ENCODE assay signal across 22 cellular contexts in genomic region chr5:148911386-148911785, GRCh38.
DNase-seq lines count a peak whose midpoint lies in the region; ATAC-seq, FAIRE-seq and TF ChIP-seq lines count a peak whose summit lies in the region.
"Had no signal": no experiment of that assay in that cellular context is flagged by ENCODE, and none has a peak within 500 bp of the region (broad histone marks: within the 10 kb centered on the region; RNA-seq: fewer than 3 reads in every experiment).

No MANE protein-coding gene starts in this region.

- no peak for FAIRE-seq in keratinocyte (lab: Jason Lieb, UNC)
- FAIRE-seq: GM18507 had no signal

- peak overlapping the region; percentile 54 for H3K4me2 ChIP-seq in keratinocyte (ENCODE audit: control insufficient read depth, extremely low read depth, insufficient read depth, low read depth, low read length)

- H3K27me3 ChIP-seq in breast epithelium (no peaks in the 10 kb centered on the region), keratinocyte (ENCODE audit: control insufficient read depth, extremely low read depth, insufficient read depth, low read length) (no peaks in the 10 kb centered on the region), upper lobe of left lung (no peaks in the 10 kb centered on the region), A673 (replicated peaks; ENCODE audit: insufficient read depth, low read depth, low read length, poor library complexity) (no peaks in the 10 kb centered on the region)
- H3K27me3 ChIP-seq: thyroid gland had no signal

- ATAC-seq in upper lobe of left lung (ENCODE audit: low FRiP score in 2 of 2) (no peak), GM19324 (IDR thresholded peaks at IDR 0.05; ENCODE audit: low FRiP score, unreplicated experiment) (no peak), HG03097 (IDR thresholded peaks at IDR 0.05; ENCODE audit: low FRiP score, unreplicated experiment) (no peak)
- ATAC-seq: CD8-positive, alpha-beta T cell; WTC11 had no signal

- peak overlapping the region; percentile 76 to 85 for H3K27ac ChIP-seq in breast epithelium
- H3K27ac ChIP-seq in keratinocyte (ENCODE audit: control insufficient read depth, insufficient read depth, low read length), result peak overlapping the region; percentile 99
- H3K27ac ChIP-seq in upper lobe of left lung, result peak overlapping the region in 3 of 4 donors; percentile 50 to 80 (median 65)
- no peak overlapping the region for H3K27ac ChIP-seq in A673 (ENCODE audit: low read depth, low read length, poor library complexity, severe bottlenecking)
- H3K27ac ChIP-seq: thyroid gland had no signal

- H3K36me3 ChIP-seq in breast epithelium (no peaks in the 10 kb centered on the region), keratinocyte (ENCODE audit: control insufficient read depth in 2 of 2, extremely low read depth in 1 of 2, insufficient read depth in 2 of 2, low read length in 2 of 2) (no peaks in the 10 kb centered on the region), upper lobe of left lung (no peaks in the 10 kb centered on the region), A673 (ENCODE audit: insufficient read depth, low read length, poor library complexity, severe bottlenecking) (no peaks in the 10 kb centered on the region)
- H3K36me3 ChIP-seq: thyroid gland had no signal

- dilution Hi-C loops in keratinocyte (cut with MboI; ENCODE audit: extremely low pct_ligation_motif_present, low sequenced_read_pairs), result no loop called here

- H3K9ac ChIP-seq in keratinocyte (ENCODE audit: control insufficient read depth, extremely low read depth, insufficient read depth, low read length), result peak overlapping the region; percentile 85

- TF ChIP-seq CTCF in breast epithelium (IDR thresholded peaks at IDR 0.05) (no peak), keratinocyte (optimal IDR thresholded peaks at IDR 0.05 in 1 of 3, IDR thresholded peaks at IDR 0.05 in 1 of 3, conservative IDR thresholded peaks at IDR 0.05 in 1 of 3; ENCODE audit: extremely low read depth in 1 of 3, insufficient read depth in 2 of 3, low read length in 3 of 3) (no peak), upper lobe of left lung (IDR thresholded peaks at IDR 0.05) (no peak), A673 (conservative IDR thresholded peaks at IDR 0.05; ENCODE audit: low read depth, low read length) (no peak)

- TF ChIP-seq POLR2A in breast epithelium (IDR thresholded peaks at IDR 0.05), result no peak
- no peak for TF ChIP-seq POLR2A in upper lobe of left lung (IDR thresholded peaks at IDR 0.05)

- POLR2A ChIA-PET in A673 (lab: Charles Lee; ENCODE audit: low non-redundant PET), result no interaction called here

- H3K79me2 ChIP-seq in keratinocyte (ENCODE audit: control insufficient read depth, insufficient read depth, low read length), result no peaks in the 10 kb centered on the region

- H3K4me1 ChIP-seq in breast epithelium (no peaks in the 10 kb centered on the region), keratinocyte (ENCODE audit: control insufficient read depth, extremely low read depth, insufficient read depth, low read length) (peaks cover 74% of the 10 kb centered on the region), upper lobe of left lung (peaks cover 55 to 69% (median 60%) of the 10 kb centered on the region in 4 donors), A673 (ENCODE audit: insufficient read depth, low read length, poor library complexity, severe bottlenecking) (peaks cover 6% of the 10 kb centered on the region)

- no peak for TF ChIP-seq EP300 in Ishikawa (IDR thresholded peaks at IDR 0.05; ENCODE audit: borderline replicate concordance)
- TF ChIP-seq EP300 in upper lobe of left lung (IDR thresholded peaks at IDR 0.05), result no peak

- intact Hi-C loops in breast epithelium (cut with DNase I; ENCODE audit: low total_unique reads) (no loop called here), A673 (cut with micrococcal nuclease; ENCODE audit: unreplicated experiment) (no loop called here)

- DNase-seq in breast epithelium (ENCODE audit: low spot score in 2 of 2) (no peak), keratinocyte (ENCODE audit: low read depth, low spot score) (no peak), upper lobe of left lung (no peak), A673 (ENCODE audit: low spot score) (no peak)
- DNase-seq: activated CD4-positive, alpha-beta T cell treated with anti-CD3 and anti-CD28 coated beads, Interleukin-2, amount 50 U/mL, for 4 hours; activated CD8-positive, alpha-beta memory T cell treated with anti-CD3 and anti-CD28 coated beads, Interleukin-2, amount 50 U/mL, for 4 hours; CD8-positive, alpha-beta T cell; central memory CD4-positive, alpha-beta T cell; GDM1; Kasumi-1; naive thymus-derived CD4-positive, alpha-beta T cell; NCI-H1092; NCI-H187 treated with DMSO at 0.1 percent for 48 hours; NCI-H748 treated with DMSO at 0.1 percent for 48 hours; occipital lobe; T-helper 9 cell; thyroid gland had no signal

- no peaks in the 10 kb centered on the region for H3K9me3 ChIP-seq in breast epithelium
- no peaks in the 10 kb centered on the region for H3K9me3 ChIP-seq in keratinocyte (ENCODE audit: control insufficient read depth, low read depth, low read length)
- H3K9me3 ChIP-seq in upper lobe of left lung, result no peaks in the 10 kb centered on the region
- no peaks in the 10 kb centered on the region for H3K9me3 ChIP-seq in A673 (ENCODE audit: low read depth, low read length, poor library complexity, severe bottlenecking)
- H3K9me3 ChIP-seq: thyroid gland had no signal

- H3K9me1 ChIP-seq in keratinocyte (ENCODE audit: control insufficient read depth, extremely low read depth, insufficient read depth, low read length), result peaks cover 3% of the 10 kb centered on the region

- H2AFZ ChIP-seq in keratinocyte (ENCODE audit: control insufficient read depth, low read length), result no peak overlapping the region

- CTCF ChIA-PET in A673 (lab: Charles Lee), result no interaction called here

- BruUV-seq in A673 (replicated peaks; lab: Mats Ljungman, UMichigan), result no TSS peak

- WGBS in upper lobe of left lung, 2 donors, result 79 to 91% methylated on average over 2 of the region's 2 CpGs

- H3K4me3 ChIP-seq in breast epithelium (no peak overlapping the region), keratinocyte (ENCODE audit: control insufficient read depth in 2 of 3, extremely low read depth in 1 of 3, insufficient read depth in 2 of 3, low read depth in 1 of 3, low read length in 3 of 3) (no peak overlapping the region), upper lobe of left lung (no peak overlapping the region), A673 (ENCODE audit: low read depth, low read length, poor library complexity, severe bottlenecking) (no peak overlapping the region)
- H3K4me3 ChIP-seq: thyroid gland had no signal

- TF ChIP-seq RAD21 in Ishikawa (IDR thresholded peaks at IDR 0.05; ENCODE audit: low read depth), result no peak

- H4K20me1 ChIP-seq in keratinocyte (ENCODE audit: control insufficient read depth, extremely low read depth, insufficient read depth, low read length), result no peaks in the 10 kb centered on the region

TF ChIP-seq in Ishikawa, 13 proteins besides CTCF, POLR2A, EP300 and RAD21:
- TF ChIP-seq REST (IDR thresholded peaks at IDR 0.05; ENCODE audit: low read depth) (0 out of 2 replicates have a peak, but pooled peaks have one; percentile 5), TEAD4 (IDR thresholded peaks at IDR 0.05) (no peak)
